ENCODE assay signal across 9 cellular contexts in the genomic region with DNA sequence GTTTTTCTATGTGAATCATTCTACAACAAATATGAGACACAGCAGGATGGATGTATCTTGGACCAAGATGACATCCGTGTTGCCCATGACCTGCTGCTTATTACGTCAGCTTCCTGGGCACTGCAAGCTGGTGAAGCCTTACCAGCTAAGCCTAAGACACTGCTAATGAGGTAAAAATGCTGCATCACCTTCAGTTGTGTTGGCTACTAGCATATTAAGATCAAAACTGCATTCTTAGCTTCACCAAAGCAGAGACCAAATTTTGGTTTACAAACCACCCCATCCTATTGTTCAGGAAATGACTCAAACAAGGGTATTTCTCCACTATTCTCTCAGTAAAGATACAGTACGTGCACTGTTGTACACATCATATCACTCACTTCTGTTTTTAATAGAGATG. TPM values are rescaled to one million over a fixed set of nuclear protein-coding genes. Genes with fewer than 3 reads are reported as not detected.
DNase-seq lines count a peak whose midpoint lies in the region; ATAC-seq, FAIRE-seq and TF ChIP-seq lines count a peak whose summit lies in the region.
"Had no signal": no experiment of that assay in that cellular context is flagged by ENCODE, and none has a peak within 500 bp of the region (broad histone marks: within the 10 kb centered on the region; RNA-seq: fewer than 3 reads in every experiment).

No MANE protein-coding gene starts in this region.

- TF ChIP-seq POLR2A in GM18505 (IDR thresholded peaks at IDR 0.05; ENCODE audit: borderline replicate concordance, extremely low read depth, insufficient read depth, insufficient read length) (no peak), vagina (IDR thresholded peaks at IDR 0.05) (no peak)

- TF ChIP-seq CTCF in kidney (IDR thresholded peaks at IDR 0.05; ENCODE audit: borderline replicate concordance, extremely low read depth, insufficient read depth) (no peak), vagina (IDR thresholded peaks at IDR 0.05) (no peak), pancreas (IDR thresholded peaks at IDR 0.05) (no peak)

- ATAC-seq in GM18505 (IDR thresholded peaks at IDR 0.05; ENCODE audit: unreplicated experiment) (peak; percentile 77), HG02623 (IDR thresholded peaks at IDR 0.05; ENCODE audit: unreplicated experiment) (peak; percentile 84), pancreas (no peak)
- ATAC-seq: K562 had no signal

- 87 to 95% methylated on average over 3 of the region's 3 CpGs for WGBS in pancreas, 2 donors

- H3K36me3 ChIP-seq in kidney (ENCODE audit: control insufficient read depth in 1 of 2, insufficient read depth in 2 of 2, low read length in 2 of 2), result no peaks in the 10 kb centered on the region
- no peaks in the 10 kb centered on the region for H3K36me3 ChIP-seq in vagina
- H3K36me3 ChIP-seq in pancreas, result no peaks in the 10 kb centered on the region

- in situ Hi-C loops in KBM-7 (cut with MboI; ENCODE audit: low pct_unique_long_range_greater_than_20kb, low sequenced_read_pairs), result no loop called here

- DNase-seq in NCI-H69 (lab: John Stamatoyannopoulos, UW) (peak; percentile 20), kidney (no peak), KBM-7 (no peak), vagina (ENCODE audit: extremely low spot score in 2 of 2) (no peak), pancreas (no peak)
- DNase-seq in central memory CD4-positive, alpha-beta T cell, result peak; percentile 10

- no peak for FAIRE-seq in kidney (lab: Jason Lieb, UNC)
- FAIRE-seq in pancreas (lab: Jason Lieb, UNC), result no peak
- FAIRE-seq: K562 had no signal

- intact Hi-C loops in kidney (cut with DNase I) (no loop called here), vagina (cut with DNase I) (no loop called here), pancreas (cut with DNase I) (no loop called here)

- no peak overlapping the region for H3K9ac ChIP-seq in kidney (ENCODE audit: low read length in 2 of 2)

- H3K4me3 ChIP-seq in kidney (ENCODE audit: low read length in 2 of 2) (no peak overlapping the region), vagina (no peak overlapping the region), pancreas (no peak overlapping the region)
- H3K4me3 ChIP-seq: K562 had no signal

- no peaks in the 10 kb centered on the region for H3K27me3 ChIP-seq in vagina
- H3K27me3 ChIP-seq in pancreas, result no peaks in the 10 kb centered on the region

- H3K27ac ChIP-seq in kidney (ENCODE audit: low read depth in 2 of 2, low read length in 2 of 2), result no peak overlapping the region
- H3K27ac ChIP-seq in vagina, result no peak overlapping the region
- H3K27ac ChIP-seq in pancreas, result no peak overlapping the region

- H3K4me1 ChIP-seq in kidney (ENCODE audit: control insufficient read depth in 1 of 2, insufficient read depth in 1 of 2, low read depth in 1 of 2, low read length in 2 of 2) (no peaks in the 10 kb centered on the region), vagina (peaks cover 15% of the 10 kb centered on the region), pancreas (peaks cover 3 to 9% (median 5%) of the 10 kb centered on the region in 3 donors)

- H3K9me3 ChIP-seq in kidney (ENCODE audit: control insufficient read depth in 1 of 2, low read length in 2 of 2), result no peaks in the 10 kb centered on the region
- no peaks in the 10 kb centered on the region for H3K9me3 ChIP-seq in vagina
- no peaks in the 10 kb centered on the region for H3K9me3 ChIP-seq in pancreas

RNA-seq across cellular contexts. Expression of a gene that starts 50.3 kb away (rescaled TPM):
- total RNA-seq in kidney, result 10.4 TPM
- 1.4 TPM for polyA plus RNA-seq in kidney (ENCODE audit: insufficient read depth, low read depth, low replicate concordance)
- 16.2 TPM for total RNA-seq in vagina
- total RNA-seq in pancreas, result 1 to 10 TPM; 5.3 to 8.9 (median 6.5) TPM
- 1 to 10 TPM; 3.8 to 4.0 TPM for polyA plus RNA-seq in pancreas

Comparison
In these comparisons a context has a peak if more than half of its experiments do, and no peak if none do; other contexts are left out.
1. ATAC-seq: peak in GM18505 (single experiment) and HG02623 (single experiment); none in pancreas (0 of 4).
2. DNase-seq: peak in NCI-H69 (single experiment) and central memory CD4-positive, alpha-beta T cell (single experiment); none in kidney (single experiment), KBM-7 (single experiment), vagina (0 of 2) and pancreas (0 of 6).